1 cellular context compared by ENCODE assay signal in genomic region chr7:102456327-102456726, GRCh38.
TF ChIP-seq lines count a peak whose summit lies in the region.

No MANE protein-coding gene starts in this region.

TF ChIP-seq in SK-N-SH treated with all-trans-retinoic acid at 6 μM for 48 hours, 23 proteins besides CTCF, POLR2A, EP300 and RAD21 (continued from another document):
- TF ChIP-seq, protein P1, sequence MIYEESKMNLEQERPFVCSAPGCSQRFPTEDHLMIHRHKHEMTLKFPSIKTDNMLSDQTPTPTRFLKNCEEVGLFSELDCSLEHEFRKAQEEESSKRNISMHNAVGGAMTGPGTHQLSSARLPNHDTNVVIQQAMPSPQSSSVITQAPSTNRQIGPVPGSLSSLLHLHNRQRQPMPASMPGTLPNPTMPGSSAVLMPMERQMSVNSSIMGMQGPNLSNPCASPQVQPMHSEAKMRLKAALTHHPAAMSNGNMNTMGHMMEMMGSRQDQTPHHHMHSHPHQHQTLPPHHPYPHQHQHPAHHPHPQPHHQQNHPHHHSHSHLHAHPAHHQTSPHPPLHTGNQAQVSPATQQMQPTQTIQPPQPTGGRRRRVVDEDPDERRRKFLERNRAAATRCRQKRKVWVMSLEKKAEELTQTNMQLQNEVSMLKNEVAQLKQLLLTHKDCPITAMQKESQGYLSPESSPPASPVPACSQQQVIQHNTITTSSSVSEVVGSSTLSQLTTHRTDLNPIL (CRISPR knock-in tag; IDR thresholded peaks at IDR 0.05; ENCODE audit: low read depth) = no peak
- no peak for TF ChIP-seq BACH2 (CRISPR knock-in tag; IDR thresholded peaks at IDR 0.05; ENCODE audit: borderline replicate concordance)
- TF ChIP-seq PPARA (CRISPR knock-in tag; IDR thresholded peaks at IDR 0.05; ENCODE audit: borderline replicate concordance) = no peak
- TF ChIP-seq, protein P2, sequence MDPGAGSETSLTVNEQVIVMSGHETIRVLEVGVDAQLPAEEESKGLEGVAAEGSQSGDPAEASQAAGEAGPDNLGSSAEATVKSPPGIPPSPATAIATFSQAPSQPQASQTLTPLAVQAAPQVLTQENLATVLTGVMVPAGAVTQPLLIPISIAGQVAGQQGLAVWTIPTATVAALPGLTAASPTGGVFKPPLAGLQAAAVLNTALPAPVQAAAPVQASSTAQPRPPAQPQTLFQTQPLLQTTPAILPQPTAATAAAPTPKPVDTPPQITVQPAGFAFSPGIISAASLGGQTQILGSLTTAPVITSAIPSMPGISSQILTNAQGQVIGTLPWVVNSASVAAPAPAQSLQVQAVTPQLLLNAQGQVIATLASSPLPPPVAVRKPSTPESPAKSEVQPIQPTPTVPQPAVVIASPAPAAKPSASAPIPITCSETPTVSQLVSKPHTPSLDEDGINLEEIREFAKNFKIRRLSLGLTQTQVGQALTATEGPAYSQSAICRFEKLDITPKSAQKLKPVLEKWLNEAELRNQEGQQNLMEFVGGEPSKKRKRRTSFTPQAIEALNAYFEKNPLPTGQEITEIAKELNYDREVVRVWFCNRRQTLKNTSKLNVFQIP (CRISPR knock-in tag; IDR thresholded peaks at IDR 0.05; ENCODE audit: borderline replicate concordance, low read depth) = no peak
- TF ChIP-seq CSDC2 (CRISPR knock-in tag; IDR thresholded peaks at IDR 0.05) = no peak
- no peak for TF ChIP-seq TSHZ2 (CRISPR knock-in tag; IDR thresholded peaks at IDR 0.05)
- TF ChIP-seq RARB (CRISPR knock-in tag; IDR thresholded peaks at IDR 0.05) = no peak
- no peak for TF ChIP-seq CSRNP3 (CRISPR knock-in tag; IDR thresholded peaks at IDR 0.05)
- TF ChIP-seq ZNF8 (CRISPR knock-in tag; IDR thresholded peaks at IDR 0.05) = no peak
- no peak for TF ChIP-seq ZNF70 (CRISPR knock-in tag; IDR thresholded peaks at IDR 0.05)
- TF ChIP-seq TCF4 (CRISPR knock-in tag; IDR thresholded peaks at IDR 0.05; ENCODE audit: borderline replicate concordance) = no peak
- TF ChIP-seq ZNF565 (CRISPR knock-in tag; conservative IDR thresholded peaks at IDR 0.05; ENCODE audit: low read depth) = no peak
- no peak for TF ChIP-seq TOX (CRISPR knock-in tag; IDR thresholded peaks at IDR 0.05; ENCODE audit: borderline replicate concordance)
- no peak for TF ChIP-seq GLIS3 (CRISPR knock-in tag; IDR thresholded peaks at IDR 0.05)
